Comparison of ENCODE assay signal across 8 cellular contexts in genomic region chr21:15064576-15065380, GRCh38. TPM values are rescaled to one million over a fixed set of nuclear protein-coding genes. Genes with fewer than 3 reads are reported as not detected.
DNase-seq lines count a peak whose midpoint lies in the region; ATAC-seq and TF ChIP-seq lines count a peak whose summit lies in the region.

TSS of gene NRIP1 (minus strand) at chr21:15065000. CDS start at chr21:14968192, 96,808 bp downstream.

- H3K36me3 ChIP-seq in endodermal cell (ENCODE audit: control insufficient read depth, insufficient read depth, low read length): no peaks in the 10 kb centered on the region
- no peaks in the 10 kb centered on the region for H3K36me3 ChIP-seq in mesodermal cell (ENCODE audit: control insufficient read depth, insufficient read depth, low read length)

- no peaks in the 10 kb centered on the region for H3K9me3 ChIP-seq in endodermal cell (ENCODE audit: control insufficient read depth, low read length)
- H3K9me3 ChIP-seq in mesodermal cell (ENCODE audit: control insufficient read depth, low read length): no peaks in the 10 kb centered on the region

- peak within 1 kb of the TSS; percentile 96 for H3K27ac Mint-ChIP-seq in endodermal cell

- peak within 1 kb of the TSS; percentile 83 for H3K4me3 Mint-ChIP-seq in endodermal cell

- no peaks in the 10 kb centered on the region for H3K27me3 ChIP-seq in endodermal cell (ENCODE audit: control insufficient read depth, insufficient read depth, low read length, poor library complexity, severe bottlenecking)

- peak within 1 kb of the TSS; percentile 81 for H3K9ac ChIP-seq in endodermal cell (ENCODE audit: extremely low read depth, low read length, poor library complexity, severe bottlenecking)

- H3K4me1 Mint-ChIP-seq in endodermal cell: peaks cover 50% of the 10 kb centered on the region

- no peaks in the 10 kb centered on the region for H3K9me3 Mint-ChIP-seq in endodermal cell

- no peak for TF ChIP-seq CTCF in endodermal cell (conservative IDR thresholded peaks at IDR 0.05)

- ATAC-seq in HG03342 (IDR thresholded peaks at IDR 0.05; ENCODE audit: unreplicated experiment): peak; percentile 76

- DNase-seq in AG08395 (ENCODE audit: low spot score) (peak; percentile 88), NOMO-1 (lab: John Stamatoyannopoulos, UW; ENCODE audit: unreplicated experiment in 2 of 2) (peak; percentile 82 to 94), endodermal cell (peak; percentile 92)
- DNase-seq in activated CD8-positive, alpha-beta memory T cell treated with anti-CD3 and anti-CD28 coated beads, Interleukin-2, amount 50 U/mL, for 4 hours: peak; percentile 86
- DNase-seq in stimulated activated CD8-positive, alpha-beta memory T cell treated with anti-CD3 and anti-CD28 coated beads, Interleukin-15, amount 100 ng/mL, for 1 hour (ENCODE audit: low read depth): peak; percentile 40

- 0% methylated on average over 4 to 115 of the region's 115 CpGs for WGBS in endodermal cell (ENCODE audit: insufficient coverage in 1 of 2, insufficient read length in 1 of 2), 2 experiments
- WGBS in mesodermal cell (ENCODE audit: insufficient coverage in 2 of 2), 2 experiments: 0 to 1% methylated on average over 79 to 108 of the region's 115 CpGs

- H3K36me3 Mint-ChIP-seq in endodermal cell (ENCODE audit: low read depth): no peaks in the 10 kb centered on the region

- in situ Hi-C loops in GM18951 (cut with MboI; ENCODE audit: low sequenced_read_pairs, unreplicated experiment): no loop called here

- H3K4me3 ChIP-seq in endodermal cell (ENCODE audit: low read length): peak within 1 kb of the TSS; percentile 98
- H3K4me3 ChIP-seq in mesodermal cell (ENCODE audit: extremely low read depth, insufficient read depth, low read length, poor library complexity, severe bottlenecking): peak within 1 kb of the TSS; percentile 77

- TF ChIP-seq POLR2A in GM18951 (IDR thresholded peaks at IDR 0.05; ENCODE audit: extremely low read depth, insufficient read depth, insufficient read length): peak; percentile 61

- peak within 1 kb of the TSS; percentile 85 for H3K27ac ChIP-seq in endodermal cell (ENCODE audit: low read depth, low read length)
- H3K27ac ChIP-seq in mesodermal cell (ENCODE audit: low read depth, low read length, severe bottlenecking): peak within 1 kb of the TSS; percentile 91

- no peaks in the 10 kb centered on the region for H3K27me3 Mint-ChIP-seq in endodermal cell (ENCODE audit: insufficient read depth)

- H3K4me1 ChIP-seq in endodermal cell (ENCODE audit: control insufficient read depth, insufficient read depth, low read length) (peaks cover 11% of the 10 kb centered on the region), mesodermal cell (ENCODE audit: control insufficient read depth, insufficient read depth, low read length, poor library complexity, severe bottlenecking) (peaks cover 27% of the 10 kb centered on the region)

RNA-seq across cellular contexts. Expression of gene NRIP1, which starts in this region (rescaled TPM):
- total RNA-seq in endodermal cell: 10 to 100 TPM; 29.9 to 35.9 TPM
- polyA plus RNA-seq in endodermal cell (2013, experiment 1 of 2): 38.8 TPM
- polyA plus RNA-seq in endodermal cell (2013, experiment 2 of 2): 43.3 TPM
- polyA plus RNA-seq in mesodermal cell (2013, experiment 1 of 2): 25.0 TPM
- 26.0 TPM for polyA plus RNA-seq in mesodermal cell (2013, experiment 2 of 2)

Comparison
In these comparisons a context has a peak if more than half of its experiments do, and no peak if none do; other contexts are left out.
1. Peak in every context shown above with its lines: DNase-seq, ATAC-seq, H3K4me3 ChIP-seq and H3K27ac ChIP-seq.
2. DNase-seq: peak in every context shown above with its lines; median percentile 92 in endodermal cell; 88 in AG08395; 88 in NOMO-1; 86 in activated CD8-positive, alpha-beta memory T cell treated with anti-CD3 and anti-CD28 coated beads, Interleukin-2, amount 50 U/mL, for 4 hours; 40 in stimulated activated CD8-positive, alpha-beta memory T cell treated with anti-CD3 and anti-CD28 coated beads, Interleukin-15, amount 100 ng/mL, for 1 hour.